15 cellular contexts compared by ENCODE assay signal in genomic region chr1:235430991-235431390, GRCh38.
"Had no signal": no experiment of that assay in that cellular context is flagged by ENCODE, and none has a peak within 500 bp of the region (broad histone marks: within the 10 kb centered on the region; RNA-seq: fewer than 3 reads in every experiment).

No MANE protein-coding gene starts in this region.

- H3K27ac ChIP-seq: gastroesophageal sphincter, parathyroid adenoma, testis had no signal

- H3K79me2 ChIP-seq: parathyroid adenoma had no signal

- DNase-seq: activated B cell treated with CpG ODN at 0.5 μM for 24 hours; activated CD4-positive, alpha-beta T cell treated with anti-CD3 and anti-CD28 coated beads, Interleukin-2, amount 10 ng/mL, durations not matched to agents 7 days and 5 days; activated effector memory CD4-positive, alpha-beta T cell treated with Interleukin-2 at 50 U/mL for 16 hours; activated T-cell treated with anti-CD3 and anti-CD28 coated beads, Interleukin-2, amount 50 U/mL, for 1 hour; amniotic stem cell; kidney; stimulated activated CD4-positive, alpha-beta T cell treated with anti-CD3 and anti-CD28 coated beads, Interleukin-4, amount 100 ng/mL, for 24 hours; stimulated activated naive CD8-positive, alpha-beta T cell treated with anti-CD3 and anti-CD28 coated beads, Interleukin-15, amount 100 ng/mL, for 72 hours; testis had no signal

- FAIRE-seq: bronchial epithelial cell, colon, kidney had no signal

- H3K27me3 Mint-ChIP-seq: activated B cell treated with CpG ODN at 0.5 μM for 24 hours; activated CD4-positive, alpha-beta T cell treated with anti-CD3 and anti-CD28 coated beads, Interleukin-2, amount 10 ng/mL, durations not matched to agents 7 days and 5 days; activated naive CD4-positive, alpha-beta T cell treated with anti-CD3 and anti-CD28 coated beads, Interleukin-2, amount 50 U/mL, for 24 hours; stimulated activated naive CD8-positive, alpha-beta T cell treated with anti-CD3 and anti-CD28 coated beads, Interleukin-15, amount 100 ng/mL, for 72 hours had no signal

- H3K27me3 ChIP-seq: gastroesophageal sphincter, testis had no signal

- H3K9me3 ChIP-seq: gastroesophageal sphincter, testis had no signal

- ATAC-seq: gastroesophageal sphincter; stimulated activated naive CD8-positive, alpha-beta T cell treated with anti-CD3 and anti-CD28 coated beads, Interleukin-15, amount 100 ng/mL, for 72 hours had no signal

- H3K4me1 ChIP-seq: gastroesophageal sphincter, parathyroid adenoma, testis had no signal

- H3K4me3 Mint-ChIP-seq: activated B cell treated with CpG ODN at 0.5 μM for 24 hours; activated CD4-positive, alpha-beta T cell treated with anti-CD3 and anti-CD28 coated beads, Interleukin-2, amount 10 ng/mL, durations not matched to agents 7 days and 5 days; activated naive CD4-positive, alpha-beta T cell treated with anti-CD3 and anti-CD28 coated beads, Interleukin-2, amount 50 U/mL, for 24 hours; mesothelial cell of epicardium; stimulated activated naive CD8-positive, alpha-beta T cell treated with anti-CD3 and anti-CD28 coated beads, Interleukin-15, amount 100 ng/mL, for 72 hours had no signal

- H3K4me3 ChIP-seq: gastroesophageal sphincter, testis had no signal

- H2AFZ ChIP-seq: parathyroid adenoma had no signal

- H3K4me1 Mint-ChIP-seq: activated CD4-positive, alpha-beta T cell treated with anti-CD3 and anti-CD28 coated beads, Interleukin-2, amount 10 ng/mL, durations not matched to agents 7 days and 5 days; mesothelial cell of epicardium had no signal

- H3K27ac Mint-ChIP-seq: activated B cell treated with CpG ODN at 0.5 μM for 24 hours; activated CD4-positive, alpha-beta T cell treated with anti-CD3 and anti-CD28 coated beads, Interleukin-2, amount 10 ng/mL, durations not matched to agents 7 days and 5 days; activated naive CD4-positive, alpha-beta T cell treated with anti-CD3 and anti-CD28 coated beads, Interleukin-2, amount 50 U/mL, for 24 hours; mesothelial cell of epicardium had no signal

- H3K9me3 Mint-ChIP-seq: activated B cell treated with CpG ODN at 0.5 μM for 24 hours; activated CD4-positive, alpha-beta T cell treated with anti-CD3 and anti-CD28 coated beads, Interleukin-2, amount 10 ng/mL, durations not matched to agents 7 days and 5 days; activated naive CD4-positive, alpha-beta T cell treated with anti-CD3 and anti-CD28 coated beads, Interleukin-2, amount 50 U/mL, for 24 hours; mesothelial cell of epicardium; stimulated activated naive CD8-positive, alpha-beta T cell treated with anti-CD3 and anti-CD28 coated beads, Interleukin-15, amount 100 ng/mL, for 72 hours had no signal

- H3K9ac ChIP-seq: parathyroid adenoma had no signal
